ENCODE assay signal across 8 cellular contexts in the genomic region with DNA sequence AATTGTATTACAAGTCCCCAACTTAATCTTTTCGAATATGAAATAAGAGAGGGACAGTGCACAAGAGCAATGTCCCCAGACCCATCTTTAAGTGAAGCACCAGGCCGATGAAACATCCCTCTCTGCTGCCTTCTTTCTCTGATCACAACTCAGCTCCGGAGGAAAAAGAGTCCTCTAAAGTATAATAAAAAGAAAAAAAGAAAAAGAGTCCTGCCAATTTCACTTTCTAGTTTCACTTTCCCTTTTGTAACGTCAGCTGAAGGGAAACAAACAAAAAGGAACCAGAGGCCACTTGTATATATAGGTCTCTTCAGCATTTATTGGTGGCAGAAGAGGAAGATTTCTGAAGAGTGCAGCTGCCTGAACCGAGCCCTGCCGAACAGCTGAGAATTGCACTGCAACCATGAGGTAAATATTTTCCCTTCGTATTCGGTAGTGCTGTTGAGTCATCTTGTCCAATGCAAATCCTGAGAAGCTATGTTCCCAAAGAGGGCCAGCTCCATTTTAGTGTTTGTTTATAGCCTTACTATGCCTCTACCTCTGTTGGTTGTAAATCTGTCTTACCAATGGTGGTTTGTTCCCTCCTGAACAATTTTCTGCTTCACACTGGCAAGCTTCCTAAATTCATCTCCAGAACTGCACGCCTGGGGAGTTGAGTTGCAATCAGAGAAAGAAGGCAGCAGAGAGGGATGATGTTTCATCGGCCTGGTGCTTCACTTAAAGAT. TPM values are rescaled to one million over a fixed set of nuclear protein-coding genes. Genes with fewer than 3 reads are reported as not detected.
DNase-seq lines count a peak whose midpoint lies in the region; ATAC-seq and TF ChIP-seq lines count a peak whose summit lies in the region.

A gene with protein sequence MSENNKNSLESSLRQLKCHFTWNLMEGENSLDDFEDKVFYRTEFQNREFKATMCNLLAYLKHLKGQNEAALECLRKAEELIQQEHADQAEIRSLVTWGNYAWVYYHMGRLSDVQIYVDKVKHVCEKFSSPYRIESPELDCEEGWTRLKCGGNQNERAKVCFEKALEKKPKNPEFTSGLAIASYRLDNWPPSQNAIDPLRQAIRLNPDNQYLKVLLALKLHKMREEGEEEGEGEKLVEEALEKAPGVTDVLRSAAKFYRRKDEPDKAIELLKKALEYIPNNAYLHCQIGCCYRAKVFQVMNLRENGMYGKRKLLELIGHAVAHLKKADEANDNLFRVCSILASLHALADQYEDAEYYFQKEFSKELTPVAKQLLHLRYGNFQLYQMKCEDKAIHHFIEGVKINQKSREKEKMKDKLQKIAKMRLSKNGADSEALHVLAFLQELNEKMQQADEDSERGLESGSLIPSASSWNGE (plus strand): TSS at position 326 of the 725 bp plus-strand sequence. CDS start 78 bp downstream, at position 404.

- 0 to 1% (median 1%) methylated on average over 10 of the region's 10 CpGs for WGBS in adrenal gland, 4 donors

- H3K4me1 ChIP-seq in Panc1 (ENCODE audit: control insufficient read depth, insufficient read depth, low read length) (peaks cover 19% of the 10 kb centered on the region), adrenal gland (replicated peaks in 1 of 2) (peaks cover 24 to 38% of the 10 kb centered on the region in 2 donors), right atrium auricular region (peaks cover 0 to 27% of the 10 kb centered on the region in 2 donors), gastrocnemius medialis (peaks cover 27 to 32% of the 10 kb centered on the region in 2 donors)

- H3K27ac ChIP-seq in Panc1 (ENCODE audit: low read length) (peak within 1 kb of the TSS; percentile 90), adrenal gland (peak within 1 kb of the TSS; percentile 17 to 94 (median 93)), right atrium auricular region (peak within 1 kb of the TSS; percentile 78 to 89), gastrocnemius medialis (peak within 1 kb of the TSS; percentile 82 to 89 (median 85))

- ATAC-seq in GM19395 (IDR thresholded peaks at IDR 0.05; ENCODE audit: unreplicated experiment) (peak; percentile 83), HG03460 (IDR thresholded peaks at IDR 0.05; ENCODE audit: unreplicated experiment) (peak; percentile 70), Panc1 (peak; percentile 68), gastrocnemius medialis (peak; percentile 93 to 97)

- H3K9me3 ChIP-seq in Panc1 (ENCODE audit: control insufficient read depth, insufficient read depth, low read depth, low read length) (peaks cover 4% of the 10 kb centered on the region; the same call in 1 of the 2 replicates), adrenal gland (replicated peaks in 1 of 3) (no peaks in the 10 kb centered on the region), right atrium auricular region (no peaks in the 10 kb centered on the region), gastrocnemius medialis (no peaks in the 10 kb centered on the region)

- H3K36me3 ChIP-seq in Panc1 (ENCODE audit: control insufficient read depth, insufficient read depth, low read length) (no peaks in the 10 kb centered on the region), adrenal gland (replicated peaks in 1 of 2) (peaks cover 0 to 12% of the 10 kb centered on the region in 2 donors), right atrium auricular region (peaks cover 14% of the 10 kb centered on the region), gastrocnemius medialis (no peaks in the 10 kb centered on the region)

- no peaks in the 10 kb centered on the region for H3K27me3 ChIP-seq in Panc1 (ENCODE audit: control insufficient read depth, insufficient read depth, low read length)
- no peaks in the 10 kb centered on the region for H3K27me3 ChIP-seq in adrenal gland
- H3K27me3 ChIP-seq in right atrium auricular region: no peaks in the 10 kb centered on the region
- no peaks in the 10 kb centered on the region for H3K27me3 ChIP-seq in gastrocnemius medialis

- intact Hi-C loops in Panc1 (cut with micrococcal nuclease; ENCODE audit: unreplicated experiment) (no loop called here), adrenal gland (cut with DNase I) (no loop called here), gastrocnemius medialis (cut with DNase I; ENCODE audit: low total_unique reads) (no loop called here)

- TF ChIP-seq CTCF in Panc1 (IDR thresholded peaks at IDR 0.05): no peak
- no peak for TF ChIP-seq CTCF in adrenal gland (IDR thresholded peaks at IDR 0.05)
- peak in 1 of 2 donors; percentile 9 for TF ChIP-seq CTCF in right atrium auricular region (IDR thresholded peaks at IDR 0.05)
- TF ChIP-seq CTCF in gastrocnemius medialis (IDR thresholded peaks at IDR 0.05 in 4 of 5, conservative IDR thresholded peaks at IDR 0.05 in 1 of 5): no peak

- POLR2A ChIA-PET in Panc1 (lab: Charles Lee): interaction anchor here (0.5 to 0.7 kb wide), 2 partner anchors 50 to 1058 kb away, joined by 3 to 7 read pairs; no protein-coding TSS in a partner anchor

- H3K4me3 ChIP-seq in Panc1 (ENCODE audit: low read depth in 2 of 2, low read length in 2 of 2) (peak within 1 kb of the TSS; percentile 50 to 63), adrenal gland (peak within 1 kb of the TSS; percentile 25 to 54 (median 36)), right atrium auricular region (peak within 1 kb of the TSS; percentile 36 to 49), gastrocnemius medialis (peak within 1 kb of the TSS; percentile 46 to 66 (median 54))

- BruUV-seq in Panc1 (replicated peaks; lab: Mats Ljungman, UMichigan): no TSS peak

- in situ Hi-C loops in Panc1 (cut with HindIII; ENCODE audit: low pct_unique_long_range_greater_than_20kb, low sequenced_read_pairs) (no loop called here), gastrocnemius medialis (cut with MboI; ENCODE audit: low sequenced_read_pairs in 4 of 4) (no loop called here)

- CTCF ChIA-PET in Panc1 (lab: Charles Lee): no interaction called here

- peak; percentile 29 for DNase-seq in DMS114 treated with DMSO at 0.1 percent for 48 hours (lab: John Stamatoyannopoulos, UW; ENCODE audit: unreplicated experiment)
- DNase-seq in Panc1 (ENCODE audit: low read depth, low spot score): peak; percentile 62
- peak in 6 of 7 donors; percentile 34 to 70 (median 44) for DNase-seq in adrenal gland
- no peak for DNase-seq in right atrium auricular region (ENCODE audit: low spot score)
- peak; percentile 29 to 65 for DNase-seq in gastrocnemius medialis
- no peak for DNase-seq in HPDE6-E6E7 (ENCODE audit: extremely low spot score)

- TF ChIP-seq POLR2A in adrenal gland (IDR thresholded peaks at IDR 0.05) (peak; percentile 64 to 73), gastrocnemius medialis (IDR thresholded peaks at IDR 0.05) (peak; percentile 23 to 82)

RNA-seq across cellular contexts. Expression of the gene that starts here (rescaled TPM):
- 31.6 TPM for total RNA-seq in Panc1 (2021; ENCODE audit: unreplicated experiment)
- 6.9 TPM for polyA plus RNA-seq in Panc1 (2012; ENCODE audit: insufficient read length)
- total RNA-seq in adrenal gland: 10 to 100 TPM in 6 of 8 donors, 1 to 10 TPM in 2; 5.5 to 18.6 (median 13.3) TPM
- polyA plus RNA-seq in adrenal gland: 10 to 100 TPM in 1 of 3 donors, 1 to 10 TPM in 2; 4.0 to 30.0 (median 6.0) TPM
- total RNA-seq in right atrium auricular region: 1 to 10 TPM; 2.6 TPM
- 1 to 10 TPM in 1 of 4 donors, under 1 TPM in 3; 0.41 to 2.1 (median 0.78) TPM for total RNA-seq in gastrocnemius medialis

Comparison
In these comparisons a context has a peak if more than half of its experiments do, and no peak if none do; other contexts are left out.
1. DNase-seq: peak in DMS114 treated with DMSO at 0.1 percent for 48 hours (single experiment), Panc1 (single experiment), adrenal gland (6 of 7) and gastrocnemius medialis (2 of 2); none in right atrium auricular region (single experiment) and HPDE6-E6E7 (single experiment).
2. Peak in every context shown above with its lines, with median percentiles within 50 percentile points of each other: ATAC-seq, H3K27ac ChIP-seq and H3K4me3 ChIP-seq.